In genomic region chr19:17484520-17485180, GRCh38 we compare ENCODE assay signal across 3 cellular contexts.
A peak's percentile ranks its signal among the peaks of the same experiment; 100 is the strongest.
TF ChIP-seq lines count a peak whose summit lies in the region.

No MANE protein-coding gene starts in this region.

TF ChIP-seq in SK-N-SH, 30 proteins besides CTCF, POLR2A, EP300 and RAD21:
- no peak for TF ChIP-seq GATA2 (CRISPR knock-in tag; IDR thresholded peaks at IDR 0.05)
- no peak for TF ChIP-seq YY1 (IDR thresholded peaks at IDR 0.05; ENCODE audit: low read depth)
- no peak for TF ChIP-seq IRF3 (IDR thresholded peaks at IDR 0.05; ENCODE audit: low read depth, low read length)
- no peak for TF ChIP-seq FOXM1 (IDR thresholded peaks at IDR 0.05; ENCODE audit: low read depth)
- TF ChIP-seq FOXJ3 (CRISPR knock-in tag; IDR thresholded peaks at IDR 0.05), result no peak
- TF ChIP-seq RXRA (IDR thresholded peaks at IDR 0.05; ENCODE audit: borderline replicate concordance, low read depth), result no peak
- TF ChIP-seq, protein P1, sequence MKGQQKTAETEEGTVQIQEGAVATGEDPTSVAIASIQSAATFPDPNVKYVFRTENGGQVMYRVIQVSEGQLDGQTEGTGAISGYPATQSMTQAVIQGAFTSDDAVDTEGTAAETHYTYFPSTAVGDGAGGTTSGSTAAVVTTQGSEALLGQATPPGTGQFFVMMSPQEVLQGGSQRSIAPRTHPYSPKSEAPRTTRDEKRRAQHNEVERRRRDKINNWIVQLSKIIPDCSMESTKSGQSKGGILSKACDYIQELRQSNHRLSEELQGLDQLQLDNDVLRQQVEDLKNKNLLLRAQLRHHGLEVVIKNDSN (IDR thresholded peaks at IDR 0.05; ENCODE audit: borderline replicate concordance, low read depth), result no peak

TF ChIP-seq in SK-N-SH treated with all-trans-retinoic acid at 6 μM for 48 hours, 23 proteins besides CTCF, POLR2A, EP300 and RAD21:
- no peak for TF ChIP-seq PPARA (CRISPR knock-in tag; IDR thresholded peaks at IDR 0.05; ENCODE audit: borderline replicate concordance)
- TF ChIP-seq ZFP3 (CRISPR knock-in tag; IDR thresholded peaks at IDR 0.05), result no peak
- TF ChIP-seq ZC3H10 (CRISPR knock-in tag; IDR thresholded peaks at IDR 0.05), result no peak
- TF ChIP-seq OSR1 (CRISPR knock-in tag; IDR thresholded peaks at IDR 0.05), result no peak
- TF ChIP-seq CREB5 (CRISPR knock-in tag; IDR thresholded peaks at IDR 0.05; ENCODE audit: low read depth), result no peak
- TF ChIP-seq, protein P2, sequence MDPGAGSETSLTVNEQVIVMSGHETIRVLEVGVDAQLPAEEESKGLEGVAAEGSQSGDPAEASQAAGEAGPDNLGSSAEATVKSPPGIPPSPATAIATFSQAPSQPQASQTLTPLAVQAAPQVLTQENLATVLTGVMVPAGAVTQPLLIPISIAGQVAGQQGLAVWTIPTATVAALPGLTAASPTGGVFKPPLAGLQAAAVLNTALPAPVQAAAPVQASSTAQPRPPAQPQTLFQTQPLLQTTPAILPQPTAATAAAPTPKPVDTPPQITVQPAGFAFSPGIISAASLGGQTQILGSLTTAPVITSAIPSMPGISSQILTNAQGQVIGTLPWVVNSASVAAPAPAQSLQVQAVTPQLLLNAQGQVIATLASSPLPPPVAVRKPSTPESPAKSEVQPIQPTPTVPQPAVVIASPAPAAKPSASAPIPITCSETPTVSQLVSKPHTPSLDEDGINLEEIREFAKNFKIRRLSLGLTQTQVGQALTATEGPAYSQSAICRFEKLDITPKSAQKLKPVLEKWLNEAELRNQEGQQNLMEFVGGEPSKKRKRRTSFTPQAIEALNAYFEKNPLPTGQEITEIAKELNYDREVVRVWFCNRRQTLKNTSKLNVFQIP (CRISPR knock-in tag; IDR thresholded peaks at IDR 0.05; ENCODE audit: borderline replicate concordance, low read depth), result no peak
- TF ChIP-seq ZNF8 (CRISPR knock-in tag; IDR thresholded peaks at IDR 0.05), result no peak

TF ChIP-seq in GM12878, 131 proteins besides CTCF, POLR2A, EP300 and RAD21:
- TF ChIP-seq, protein P3, sequence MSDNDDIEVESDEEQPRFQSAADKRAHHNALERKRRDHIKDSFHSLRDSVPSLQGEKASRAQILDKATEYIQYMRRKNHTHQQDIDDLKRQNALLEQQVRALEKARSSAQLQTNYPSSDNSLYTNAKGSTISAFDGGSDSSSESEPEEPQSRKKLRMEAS (IDR thresholded peaks at IDR 0.05; ENCODE audit: low read depth, low read length), result no peak
- TF ChIP-seq, protein P4, sequence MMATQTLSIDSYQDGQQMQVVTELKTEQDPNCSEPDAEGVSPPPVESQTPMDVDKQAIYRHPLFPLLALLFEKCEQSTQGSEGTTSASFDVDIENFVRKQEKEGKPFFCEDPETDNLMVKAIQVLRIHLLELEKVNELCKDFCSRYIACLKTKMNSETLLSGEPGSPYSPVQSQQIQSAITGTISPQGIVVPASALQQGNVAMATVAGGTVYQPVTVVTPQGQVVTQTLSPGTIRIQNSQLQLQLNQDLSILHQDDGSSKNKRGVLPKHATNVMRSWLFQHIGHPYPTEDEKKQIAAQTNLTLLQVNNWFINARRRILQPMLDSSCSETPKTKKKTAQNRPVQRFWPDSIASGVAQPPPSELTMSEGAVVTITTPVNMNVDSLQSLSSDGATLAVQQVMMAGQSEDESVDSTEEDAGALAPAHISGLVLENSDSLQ (IDR thresholded peaks at IDR 0.05), result no peak
- TF ChIP-seq ZNF24 (IDR thresholded peaks at IDR 0.05), result peak; percentile 79; the same call in 1 of the 2 replicates
